Comparison of ENCODE assay signal across 24 cellular contexts in genomic region chr1:19712928-19713327, GRCh38. TPM values are rescaled to one million over a fixed set of nuclear protein-coding genes. Genes with fewer than 3 reads are reported as not detected.
"Had no signal": no experiment of that assay in that cellular context is flagged by ENCODE, and none has a peak within 500 bp of the region (broad histone marks: within the 10 kb centered on the region; RNA-seq: fewer than 3 reads in every experiment).

No MANE protein-coding gene starts in this region.

- H3K27me3 ChIP-seq: ascending aorta, brain microvascular endothelial cell, neural progenitor cell, sigmoid colon, upper lobe of left lung had no signal

- H3K4me3 ChIP-seq: ascending aorta, neural progenitor cell, sigmoid colon, smooth muscle cell, upper lobe of left lung had no signal

- H3K4me3 Mint-ChIP-seq: mesothelial cell of epicardium; naive thymus-derived CD8-positive, alpha-beta T cell; neural progenitor cell; stimulated activated memory B cell treated with anti-CD40 and anti-IgM and Interleukin-4, amounts not matched to agents 10 μg/mL and 1 μg/mL and 100 μg/mL, for 72 hours had no signal

- H3K36me3 ChIP-seq: brain microvascular endothelial cell, neural progenitor cell had no signal

- ATAC-seq: activated CD4-positive, CD25-positive, alpha-beta regulatory T cell treated with anti-CD3 and anti-CD28 coated beads, Interleukin-2, amount 50 U/mL, for 24 hours; left ventricle myocardium superior; naive thymus-derived CD8-positive, alpha-beta T cell; SK-N-SH treated with all-trans-retinoic acid at 6 μM for 48 hours; stimulated activated memory B cell treated with anti-CD40 and anti-IgM and Interleukin-4, amounts not matched to agents 10 μg/mL and 1 μg/mL and 100 μg/mL, for 72 hours had no signal

- H3K27me3 Mint-ChIP-seq: naive thymus-derived CD8-positive, alpha-beta T cell; stimulated activated memory B cell treated with anti-CD40 and anti-IgM and Interleukin-4, amounts not matched to agents 10 μg/mL and 1 μg/mL and 100 μg/mL, for 72 hours had no signal

- H3K36me3 Mint-ChIP-seq: neural progenitor cell had no signal

- H3K9me3 Mint-ChIP-seq: mesothelial cell of epicardium; naive thymus-derived CD8-positive, alpha-beta T cell; neural progenitor cell; stimulated activated memory B cell treated with anti-CD40 and anti-IgM and Interleukin-4, amounts not matched to agents 10 μg/mL and 1 μg/mL and 100 μg/mL, for 72 hours had no signal

- H3K27ac Mint-ChIP-seq: mesothelial cell of epicardium; neural progenitor cell; stimulated activated memory B cell treated with anti-CD40 and anti-IgM and Interleukin-4, amounts not matched to agents 10 μg/mL and 1 μg/mL and 100 μg/mL, for 72 hours had no signal

- DNase-seq: activated naive CD4-positive, alpha-beta T cell treated with Interleukin-2 at 50 U/mL for 16 hours; activated T-cell treated with anti-CD3 and anti-CD28 coated beads, Interleukin-2, amount 50 U/mL, for 1 hour; brain microvascular endothelial cell; central memory CD4-positive, alpha-beta T cell; dermis blood vessel endothelial cell; effector memory CD4-positive, alpha-beta T cell; foreskin melanocyte; left ventricle myocardium superior; mammary epithelial cell; naive thymus-derived CD8-positive, alpha-beta T cell; retina; sigmoid colon; stimulated activated CD4-positive, alpha-beta T cell treated with anti-CD3 and anti-CD28 coated beads, Interleukin-15, amount 100 ng/mL, for 24 hours; upper lobe of left lung had no signal

RNA-seq across cellular contexts. Expression of gene HTR6, which starts 48.3 kb away (rescaled TPM):
- total RNA-seq: ascending aorta; dermis blood vessel endothelial cell; left ventricle myocardium superior; mammary epithelial cell; naive thymus-derived CD8-positive, alpha-beta T cell; posterior vena cava; sigmoid colon; smooth muscle cell; subcutaneous adipose tissue; T-helper 2 cell treated with Interferon-gamma antibody and Interleukin-4, amounts not matched to agents 100 ng/mL and 5 ng/mL, for 36 hours; upper lobe of left lung had no signal
